ENCODE assay signal across 13 cellular contexts in the genomic region with DNA sequence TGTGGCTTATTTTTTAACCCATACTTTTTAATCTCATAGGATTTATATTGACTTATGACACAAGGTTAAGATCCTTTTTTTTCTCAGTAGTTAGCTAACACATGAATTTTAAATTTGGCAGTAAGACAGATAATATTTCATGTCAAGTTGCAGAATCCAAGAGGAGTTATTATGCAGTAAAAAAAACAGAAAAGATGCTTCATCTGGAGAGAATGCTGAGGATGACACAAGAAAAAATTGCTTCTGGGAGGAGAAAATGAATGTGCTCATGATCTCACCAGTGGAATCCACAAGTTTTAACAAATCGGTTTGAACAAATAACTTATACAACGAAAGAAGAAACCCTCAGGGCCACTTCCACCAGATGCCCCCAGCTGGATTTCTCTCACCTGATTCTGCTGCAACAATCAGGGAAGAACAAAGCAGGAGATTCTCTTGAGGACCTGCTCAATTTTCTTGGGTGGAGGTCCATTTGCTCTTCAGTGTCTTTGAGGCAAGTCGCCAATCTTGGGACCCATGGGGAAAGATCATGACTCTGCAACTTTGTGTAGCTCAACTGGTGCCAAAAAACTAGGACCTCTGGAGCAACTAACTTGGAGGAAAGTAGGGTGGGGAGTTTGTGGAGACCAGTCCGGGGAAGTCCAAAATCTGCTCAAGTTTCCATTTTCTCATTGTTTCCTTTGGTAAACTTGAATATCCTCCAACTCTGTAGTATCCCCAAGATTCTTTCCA. TPM values are rescaled to one million over a fixed set of nuclear protein-coding genes. Genes with fewer than 3 reads are reported as not detected.
DNase-seq lines count a peak whose midpoint lies in the region; ATAC-seq and TF ChIP-seq lines count a peak whose summit lies in the region.
"Had no signal": no experiment of that assay in that cellular context is flagged by ENCODE, and none has a peak within 500 bp of the region (broad histone marks: within the 10 kb centered on the region; RNA-seq: fewer than 3 reads in every experiment).

No MANE protein-coding gene starts in this region.

- no peak overlapping the region for H2BK15ac ChIP-seq in H9 (ENCODE audit: low read depth, low read length)

- H2BK20ac ChIP-seq in H9 (ENCODE audit: low read depth, low read length, poor library complexity, severe bottlenecking), result no peak overlapping the region

- H3K4me3 Mint-ChIP-seq in H9, result no peak overlapping the region

- H4K8ac ChIP-seq in H9 (replicated peaks; ENCODE audit: insufficient read length, low read depth, low read length), result no peak overlapping the region

- H3K4me3 ChIP-seq in brain microvascular endothelial cell (ENCODE audit: low read depth, low read length) (no peak overlapping the region), smooth muscle cell (no peak overlapping the region), colonic mucosa (no peak overlapping the region)

- H3T11ph ChIP-seq in H9 (ENCODE audit: low read length), result no peak overlapping the region

- no peak overlapping the region for H4K5ac ChIP-seq in H9 (ENCODE audit: insufficient read length, low read depth, low read length)

- no peak overlapping the region for H3K56ac ChIP-seq in H9 (ENCODE audit: insufficient read length, low read depth, low read length)

- H3K27ac Mint-ChIP-seq in H9, result no peak overlapping the region

- H4K20me1 ChIP-seq in smooth muscle cell (ENCODE audit: low read depth) (no peaks in the 10 kb centered on the region), H9 (ENCODE audit: control insufficient read depth, insufficient read depth, insufficient read length) (no peaks in the 10 kb centered on the region)

- no peaks in the 10 kb centered on the region for H3K79me1 ChIP-seq in H9 (ENCODE audit: insufficient read depth, low read depth, low read length, poor library complexity, severe bottlenecking)

- H3K23me2 ChIP-seq in H9 (ENCODE audit: insufficient read length, low read depth, low read length, poor library complexity, severe bottlenecking), result no peaks in the 10 kb centered on the region

- DNase-seq in GM04504 (ENCODE audit: low read depth), result peak; percentile 84
- DNase-seq in brain microvascular endothelial cell, result peak; percentile 33
- no peak for DNase-seq in left cardiac atrium
- no peak for DNase-seq in smooth muscle cell (lab: John Stamatoyannopoulos, UW; ENCODE audit: unreplicated experiment)
- DNase-seq in H9, result no peak
- no peak for DNase-seq in head of caudate nucleus
- DNase-seq in NCI-H2227 treated with DMSO at 0.1 percent for 48 hours (lab: John Stamatoyannopoulos, UW), result no peak
- DNase-seq in colonic mucosa, result no peak
- DNase-seq: activated gamma-delta T cell treated with Interleukin-2 at 50 U/mL for 16 hours; central memory CD4-positive, alpha-beta T cell; NCI-H1092; NCI-H526; retina had no signal

- peaks cover 1% of the 10 kb centered on the region in 2 experiments for H3K4me1 Mint-ChIP-seq in H9

- H3K27ac ChIP-seq in brain microvascular endothelial cell (peak overlapping the region; percentile 53), smooth muscle cell (ENCODE audit: low read depth) (peak overlapping the region; percentile 32), H9 (ENCODE audit: insufficient read length, low read depth, low read length) (no peak overlapping the region), colonic mucosa (no peak overlapping the region)

- H2BK120ac ChIP-seq in H9 (ENCODE audit: low read depth, low read length, poor library complexity, severe bottlenecking), result no peak overlapping the region

- H2BK12ac ChIP-seq in H9 (ENCODE audit: insufficient read length, low read depth, low read length), result no peak overlapping the region

- H3K4me1 ChIP-seq in smooth muscle cell (ENCODE audit: low read depth) (no peaks in the 10 kb centered on the region), H9 (ENCODE audit: insufficient read depth, low read length) (no peaks in the 10 kb centered on the region; the same call in 1 of the 2 replicates), colonic mucosa (peaks cover 2% of the 10 kb centered on the region)

- H3F3A ChIP-seq in smooth muscle cell (ENCODE audit: low read depth), result no peaks in the 10 kb centered on the region

- no peak overlapping the region for H4K91ac ChIP-seq in H9 (ENCODE audit: insufficient read length, low read depth, low read length)

- H3K9me3 ChIP-seq in smooth muscle cell (replicated peaks; ENCODE audit: low read depth) (no peaks in the 10 kb centered on the region), H9 (ENCODE audit: control insufficient read depth, low read depth, low read length) (no peaks in the 10 kb centered on the region), colonic mucosa (no peaks in the 10 kb centered on the region)

- in situ Hi-C loops in brain microvascular endothelial cell (cut with HindIII; ENCODE audit: low pct_ligation_motif_present, low sequenced_read_pairs), result no loop called here

- H3K36me3 Mint-ChIP-seq in H9 (ENCODE audit: insufficient read depth in 1 of 3, low read depth in 3 of 3), result no peaks in the 10 kb centered on the region

- peaks cover 10% of the 10 kb centered on the region; the same call in 1 of the 2 replicates for H3K27me3 Mint-ChIP-seq in H9 (ENCODE audit: low read depth)

- no peak overlapping the region for H3K18ac ChIP-seq in H9 (ENCODE audit: insufficient read length, low read depth, low read length)

- H3K9me3 Mint-ChIP-seq in H9, result no peaks in the 10 kb centered on the region

- no peak overlapping the region for H3K14ac ChIP-seq in H9 (ENCODE audit: insufficient read depth, low read length)

- no peak overlapping the region for H3K9ac ChIP-seq in smooth muscle cell (ENCODE audit: low read depth)
- H3K9ac ChIP-seq in H9 (ENCODE audit: extremely low read depth, insufficient read length, low read length), result no peak overlapping the region
- H3K9ac ChIP-seq in colonic mucosa (ENCODE audit: low read depth in 2 of 2, low read length in 2 of 2), result no peak overlapping the region

- H3K4ac ChIP-seq in H9 (ENCODE audit: low read depth, low read length), result no peak overlapping the region

- intact Hi-C loops in left cardiac atrium (cut with DNase I), result no loop called here
- intact Hi-C loops in head of caudate nucleus (cut with DNase I), result no loop called here
- intact Hi-C loops in colonic mucosa (cut with DNase I), result no loop called here

- H3K36me3 ChIP-seq in brain microvascular endothelial cell (replicated peaks) (no peaks in the 10 kb centered on the region), smooth muscle cell (ENCODE audit: low read depth) (no peaks in the 10 kb centered on the region), colonic mucosa (no peaks in the 10 kb centered on the region)

- no peak overlapping the region for H3K23ac ChIP-seq in H9 (ENCODE audit: insufficient read length, low read depth, low read length)

- H3K27me3 ChIP-seq in brain microvascular endothelial cell (replicated peaks) (no peaks in the 10 kb centered on the region), smooth muscle cell (ENCODE audit: low read depth) (no peaks in the 10 kb centered on the region), H9 (ENCODE audit: insufficient read depth, low read length) (no peaks in the 10 kb centered on the region), colonic mucosa (no peaks in the 10 kb centered on the region)

- no peak overlapping the region for H2BK5ac ChIP-seq in H9 (ENCODE audit: insufficient read length, low read length)

- H3K4me2 ChIP-seq in smooth muscle cell, result no peak overlapping the region
- no peak overlapping the region for H3K4me2 ChIP-seq in H9 (ENCODE audit: insufficient read depth, insufficient read length, low read length)

- no peak overlapping the region for H2AK5ac ChIP-seq in H9 (ENCODE audit: insufficient read length, low read length)

- H3K79me2 ChIP-seq in smooth muscle cell (ENCODE audit: low read depth) (no peaks in the 10 kb centered on the region), H9 (ENCODE audit: insufficient read depth, low read length) (no peaks in the 10 kb centered on the region)

- peak; percentile 67 to 78 for ATAC-seq in left cardiac atrium

- H2AFZ ChIP-seq in smooth muscle cell (ENCODE audit: low read depth) (no peak overlapping the region), H9 (ENCODE audit: low read length) (no peak overlapping the region)

- 94% methylated on average over 4 of the region's 4 CpGs for WGBS in smooth muscle cell (ENCODE audit: low lambda C conversion rate)
- no CpG with 5 or more reads among the region's 4 CpGs for WGBS in H9 (ENCODE audit: extremely low coverage, insufficient read length, low lambda C conversion rate)

- TF ChIP-seq CTCF in brain microvascular endothelial cell (IDR thresholded peaks at IDR 0.05; ENCODE audit: low read depth, low read length, missing control alignments) (no peak), smooth muscle cell (IDR thresholded peaks at IDR 0.05; ENCODE audit: borderline replicate concordance, insufficient read depth, poor library complexity, severe bottlenecking) (no peak), H9 (conservative IDR thresholded peaks at IDR 0.05) (no peak), colonic mucosa (IDR thresholded peaks at IDR 0.05) (no peak)

RNA-seq across cellular contexts. Expression of gene TNFSF15, which starts 50.5 kb away (rescaled TPM):
- total RNA-seq in left cardiac atrium (under 1 TPM; 0.03 to 0.05 TPM), smooth muscle cell (4.1 and 5.5 TPM in 2 replicates), H9 (2021) (not detected in 2 replicates), colonic mucosa (1 to 10 TPM in 1 of 2 donors, under 1 TPM in 1; 0.84 to 2.9 TPM)
- 2.3 and 2.9 TPM in 2 replicates for polyA plus RNA-seq in smooth muscle cell

Comparison
In these comparisons a context has a peak if more than half of its experiments do, and no peak if none do; other contexts are left out.
1. DNase-seq: peak in GM04504 (single experiment) and brain microvascular endothelial cell (single experiment); none in left cardiac atrium (single experiment), smooth muscle cell (single experiment), H9 (single experiment), head of caudate nucleus (0 of 42), NCI-H2227 treated with DMSO at 0.1 percent for 48 hours (single experiment) and colonic mucosa (single experiment).
2. H3K27ac ChIP-seq: peak in brain microvascular endothelial cell (single experiment) and smooth muscle cell (single experiment); none in H9 (single experiment) and colonic mucosa (single experiment).